In genomic region chr19:41144403-41144802, GRCh38 we compare ENCODE assay signal across 9 cellular contexts. TPM values are rescaled to one million over a fixed set of nuclear protein-coding genes. Genes with fewer than 3 reads are reported as not detected.
A peak's percentile ranks its signal among the peaks of the same experiment; 100 is the strongest.
DNase-seq lines count a peak whose midpoint lies in the region; ATAC-seq, FAIRE-seq and TF ChIP-seq lines count a peak whose summit lies in the region.
"Had no signal": no experiment of that assay in that cellular context is flagged by ENCODE, and none has a peak within 500 bp of the region (broad histone marks: within the 10 kb centered on the region; RNA-seq: fewer than 3 reads in every experiment).

No MANE protein-coding gene starts in this region.

- H3K36me3 ChIP-seq in Karpas-422 (ENCODE audit: insufficient read depth, low read length): no peaks in the 10 kb centered on the region
- no peaks in the 10 kb centered on the region for H3K36me3 ChIP-seq in pancreas
- no peaks in the 10 kb centered on the region for H3K36me3 ChIP-seq in transverse colon

- H3K27me3 ChIP-seq in Karpas-422 (ENCODE audit: low read length): no peaks in the 10 kb centered on the region
- H3K27me3 ChIP-seq in pancreas: peaks cover 0 to 13% (median 1%) of the 10 kb centered on the region in 4 donors
- no peaks in the 10 kb centered on the region for H3K27me3 ChIP-seq in transverse colon

- no peak overlapping the region for H3K4me2 ChIP-seq in Karpas-422 (ENCODE audit: low read depth, low read length, poor library complexity, severe bottlenecking)

- no peak overlapping the region for H3K9ac ChIP-seq in Karpas-422 (ENCODE audit: low read length)

- H2AFZ ChIP-seq in Karpas-422 (ENCODE audit: low read length): no peak overlapping the region

- no peaks in the 10 kb centered on the region for H3K9me2 ChIP-seq in Karpas-422 (replicated peaks; ENCODE audit: insufficient read depth, low read length)

- in situ Hi-C loops in transverse colon (cut with MboI; ENCODE audit: low pct_ligation_motif_present in 1 of 4, low pct_unique_long_range_greater_than_20kb in 1 of 4, low sequenced_read_pairs in 3 of 4): loop anchor here in 2 of 4 donors (10.0 to 25.0 kb wide), 3 partner anchors 170 to 482 kb away; no protein-coding TSS in a partner anchor

- intact Hi-C loops in pancreas (cut with DNase I) (loop anchor here in 2 of 3 donors (5.0 to 10.0 kb wide), 3 partner anchors 170 to 482 kb away; no protein-coding TSS in a partner anchor), transverse colon (cut with DNase I; ENCODE audit: low total_unique reads) (loop anchor here (5.0 kb wide), 1 partner anchor 482 kb away; no protein-coding TSS in a partner anchor)

- no peaks in the 10 kb centered on the region for H3K79me2 ChIP-seq in Karpas-422 (ENCODE audit: low read length)

- TF ChIP-seq EP300 in transverse colon (IDR thresholded peaks at IDR 0.05; ENCODE audit: low read depth): no peak

- TF ChIP-seq CTCF in pancreas (IDR thresholded peaks at IDR 0.05) (peak; percentile 63 to 67 (median 65)), transverse colon (IDR thresholded peaks at IDR 0.05) (peak; percentile 84 to 95 (median 86))

- no peaks in the 10 kb centered on the region for H3K9me3 ChIP-seq in Karpas-422 (ENCODE audit: low read length)
- no peaks in the 10 kb centered on the region for H3K9me3 ChIP-seq in pancreas
- no peaks in the 10 kb centered on the region for H3K9me3 ChIP-seq in transverse colon

- H3K27ac ChIP-seq in Karpas-422 (ENCODE audit: low read length) (no peak overlapping the region), pancreas (no peak overlapping the region), transverse colon (no peak overlapping the region)

- WGBS in pancreas, 2 donors: 18 to 25% methylated on average over 7 of the region's 7 CpGs
- 0 to 19% methylated on average over 5 to 7 of the region's 7 CpGs for WGBS in transverse colon (ENCODE audit: low coverage in 1 of 2), 2 donors

- no peak overlapping the region for H3K4me3 ChIP-seq in Karpas-422 (ENCODE audit: low read length)
- H3K4me3 ChIP-seq in pancreas: no peak overlapping the region
- no peak overlapping the region for H3K4me3 ChIP-seq in transverse colon

- peak; percentile 20 for FAIRE-seq in pancreas (lab: Jason Lieb, UNC)

- no peaks in the 10 kb centered on the region for H4K20me1 ChIP-seq in Karpas-422 (ENCODE audit: insufficient read depth, low read depth, low read length)

- ATAC-seq in pancreas: peak; percentile 74 to 98 (median 86)
- ATAC-seq in HG02840 (IDR thresholded peaks at IDR 0.05; ENCODE audit: low FRiP score, unreplicated experiment): no peak

- DNase-seq in DMS 273 (lab: John Stamatoyannopoulos, UW; ENCODE audit: unreplicated experiment): peak; percentile 83
- DNase-seq in Karpas-422: peak; percentile 91
- peak; percentile 63 for DNase-seq in SIG-M5 treated with dmso at 0.1 percent for 504 hours (lab: John Stamatoyannopoulos, UW; ENCODE audit: unreplicated experiment)
- peak; percentile 75 for DNase-seq in activated T-helper 9 cell treated with anti-CD3 and anti-CD28 coated beads, Interleukin-2, amount 50 U/mL, for 16 hours (ENCODE audit: low read depth)
- DNase-seq in germinal center (ENCODE audit: low spot score): peak; percentile 63
- DNase-seq in pancreas: peak; percentile 58 to 82 (median 79)
- peak; percentile 92 for DNase-seq in transverse colon

- no peak for TF ChIP-seq POLR2A in transverse colon (IDR thresholded peaks at IDR 0.05)

- H3K4me1 ChIP-seq in Karpas-422 (ENCODE audit: low read length) (no peaks in the 10 kb centered on the region), pancreas (no peaks in the 10 kb centered on the region), transverse colon (no peaks in the 10 kb centered on the region)

RNA-seq across cellular contexts. Expression of gene CYP2F1, which starts 30.2 kb away (rescaled TPM):
- total RNA-seq in Karpas-422 (2014; rRNA removed; shearing (Covaris generic); ENCODE audit: low replicate concordance): not detected in 2 replicates
- total RNA-seq in pancreas: not detected
- polyA plus RNA-seq in pancreas: not detected
- total RNA-seq in transverse colon: not detected
- total RNA-seq: activated CD8-positive, alpha-beta memory T cell treated with anti-CD3 and anti-CD28 coated beads for 36 hours had no signal

RNA-seq across cellular contexts. Expression of gene CYP2S1, which starts 48.6 kb away (rescaled TPM):
- not detected in 2 replicates for total RNA-seq in Karpas-422 (2014; rRNA removed; shearing (Covaris generic); ENCODE audit: low replicate concordance)
- total RNA-seq in pancreas: 1 to 10 TPM in 3 of 6 donors, under 1 TPM in 3; 0.09 to 2.6 (median 0.86) TPM
- under 1 TPM; 0.23 to 0.30 TPM for polyA plus RNA-seq in pancreas
- total RNA-seq in transverse colon: 10 to 100 TPM in 2 of 4 donors, 1 to 10 TPM in 2; 4.2 to 30.7 (median 14.9) TPM
- total RNA-seq: activated CD8-positive, alpha-beta memory T cell treated with anti-CD3 and anti-CD28 coated beads for 36 hours had no signal

RNA-seq across cellular contexts. Expression of gene CYP2A13, which starts 56.2 kb away (rescaled TPM):
- not detected in 2 replicates for total RNA-seq in Karpas-422 (2014; rRNA removed; shearing (Covaris generic); ENCODE audit: low replicate concordance)
- total RNA-seq in pancreas (not detected), transverse colon (not detected)
- polyA plus RNA-seq in pancreas: not detected
- total RNA-seq: activated CD8-positive, alpha-beta memory T cell treated with anti-CD3 and anti-CD28 coated beads for 36 hours had no signal
